25 cellular contexts compared by ENCODE assay signal in genomic region chr12:95694148-95694547, GRCh38.
DNase-seq lines count a peak whose midpoint lies in the region; ATAC-seq, FAIRE-seq and TF ChIP-seq lines count a peak whose summit lies in the region.
"Had no signal": no experiment of that assay in that cellular context is flagged by ENCODE, and none has a peak within 500 bp of the region (broad histone marks: within the 10 kb centered on the region; RNA-seq: fewer than 3 reads in every experiment).

No MANE protein-coding gene starts in this region.

- H3K36me3 ChIP-seq in astrocyte (ENCODE audit: insufficient read depth, low read length) (no peaks in the 10 kb centered on the region), heart left ventricle (peaks cover 0 to 8% (median 0%) of the 10 kb centered on the region in 9 donors), neural progenitor cell (no peaks in the 10 kb centered on the region), tibial artery (no peaks in the 10 kb centered on the region), mesenchymal stem cell (ENCODE audit: control insufficient read depth in 1 of 2, insufficient read depth in 2 of 2, low read depth in 1 of 2, low read length in 2 of 2) (peaks cover 0 to 4% of the 10 kb centered on the region in 2 experiments)
- H3K36me3 ChIP-seq: brain microvascular endothelial cell, sigmoid colon, suprapubic skin, WERI-Rb-1 had no signal

- no peak overlapping the region for H2AK5ac ChIP-seq in mesenchymal stem cell (ENCODE audit: low read length, severe bottlenecking)

- H2BK120ac ChIP-seq in mesenchymal stem cell (ENCODE audit: low read depth, low read length), result no peak overlapping the region

- WGBS in heart left ventricle, 4 donors, result 52 to 79% (median 68%) methylated on average over 9 of the region's 9 CpGs
- 71% methylated on average over 7 of the region's 9 CpGs for WGBS in mesenchymal stem cell

- H3K9me3 Mint-ChIP-seq in astrocyte (ENCODE audit: unreplicated experiment) (peaks cover 4% of the 10 kb centered on the region), neural progenitor cell (no peaks in the 10 kb centered on the region)
- H3K9me3 Mint-ChIP-seq: activated naive CD8-positive, alpha-beta T cell treated with anti-CD3 and anti-CD28 coated beads for 36 hours; activated T-helper 2 cell treated with anti-CD3 and anti-CD28 coated beads, Interferon-gamma antibody, Interleukin-2, Interleukin-4, amounts not matched to agents 10 μg/mL and 5 μg/mL and 100 μg/mL, durations not matched to agents 14 hours and 24 hours and 36 hours; naive B cell; T-helper 2 cell treated with Interferon-gamma antibody and Interleukin-4, amounts not matched to agents 5 μg/mL and 100 μg/mL, for 36 hours had no signal

- no peak overlapping the region for H2BK15ac ChIP-seq in mesenchymal stem cell (ENCODE audit: low read depth, poor library complexity, severe bottlenecking)

- FAIRE-seq in astrocyte (lab: Jason Lieb, UNC) (no peak), GM12891 (lab: Jason Lieb, UNC) (no peak)
- FAIRE-seq: G401.6 had no signal

- no peaks in the 10 kb centered on the region for H3K27me3 Mint-ChIP-seq in astrocyte (ENCODE audit: low read depth, unreplicated experiment)
- no peaks in the 10 kb centered on the region for H3K27me3 Mint-ChIP-seq in neural progenitor cell (ENCODE audit: insufficient read depth, low read depth)
- H3K27me3 Mint-ChIP-seq: activated naive CD8-positive, alpha-beta T cell treated with anti-CD3 and anti-CD28 coated beads for 36 hours had no signal

- no peak overlapping the region for H3K18ac ChIP-seq in mesenchymal stem cell (ENCODE audit: low read depth in 1 of 2, low read length in 2 of 2)

- ATAC-seq in heart left ventricle (peak in 1 of 4 donors; percentile 51), HG03097 (IDR thresholded peaks at IDR 0.05; ENCODE audit: low FRiP score, unreplicated experiment) (no peak)
- ATAC-seq: SK-N-SH treated with all-trans-retinoic acid at 6 μM for 48 hours had no signal

- H4K91ac ChIP-seq in mesenchymal stem cell (ENCODE audit: low read length), result no peak overlapping the region

- H3K4me2 ChIP-seq in astrocyte (ENCODE audit: low read length) (no peak overlapping the region), neural progenitor cell (no peak overlapping the region), mesenchymal stem cell (ENCODE audit: low read length, poor library complexity, severe bottlenecking) (no peak overlapping the region)

- intact Hi-C loops in heart left ventricle (cut with DNase I) (no loop called here), tibial artery (cut with DNase I; ENCODE audit: low total_unique reads) (no loop called here)

- DNase-seq in astrocyte (ENCODE audit: low read depth) (no peak), heart left ventricle (peak in 4 of 5 donors; percentile 38 to 65 (median 44)), neural progenitor cell (ENCODE audit: low spot score) (peak; percentile 9), tibial artery (no peak), GM12891 (ENCODE audit: insufficient read length, low spot score) (no peak), T-helper 2 cell (no peak), mesenchymal stem cell (no peak)
- DNase-seq: activated naive CD8-positive, alpha-beta T cell treated with anti-CD3 and anti-CD28 coated beads for 36 hours; brain microvascular endothelial cell; CD4-positive, CD25-positive, alpha-beta regulatory T cell; DMS 273 treated with DMSO at 0.1 percent for 48 hours; KG1; naive B cell; NCI-H1436 treated with DMSO at 0.1 percent for 48 hours; NCI-H524 treated with DMSO at 0.1 percent for 48 hours; sigmoid colon; WERI-Rb-1 had no signal

- H3K79me2 ChIP-seq in astrocyte (ENCODE audit: insufficient read depth, low read length), result no peaks in the 10 kb centered on the region
- no peaks in the 10 kb centered on the region for H3K79me2 ChIP-seq in neural progenitor cell (ENCODE audit: low read depth)
- H3K79me2 ChIP-seq: parathyroid adenoma had no signal

- no peak overlapping the region for H3K14ac ChIP-seq in mesenchymal stem cell (ENCODE audit: low read length in 2 of 2)

- no peak overlapping the region for H3K4me3 ChIP-seq in astrocyte (ENCODE audit: insufficient read depth, low read depth, low read length)
- H3K4me3 ChIP-seq in heart left ventricle, result no peak overlapping the region
- no peak overlapping the region for H3K4me3 ChIP-seq in neural progenitor cell
- H3K4me3 ChIP-seq in tibial artery, result no peak overlapping the region
- H3K4me3 ChIP-seq in mesenchymal stem cell (ENCODE audit: insufficient read depth in 1 of 2, low read depth in 1 of 2, low read length in 2 of 2), result no peak overlapping the region
- H3K4me3 ChIP-seq: lung, sigmoid colon, suprapubic skin had no signal

- H3K9ac ChIP-seq in astrocyte (ENCODE audit: low read length) (no peak overlapping the region), neural progenitor cell (no peak overlapping the region), mesenchymal stem cell (ENCODE audit: low read length) (no peak overlapping the region)
- H3K9ac ChIP-seq: parathyroid adenoma had no signal

- no peaks in the 10 kb centered on the region for H3K79me1 ChIP-seq in mesenchymal stem cell (replicated peaks; ENCODE audit: low read length, poor library complexity, severe bottlenecking)

- H3K4me3 Mint-ChIP-seq in astrocyte (ENCODE audit: unreplicated experiment) (no peak overlapping the region), neural progenitor cell (no peak overlapping the region)
- H3K4me3 Mint-ChIP-seq: activated naive CD8-positive, alpha-beta T cell treated with anti-CD3 and anti-CD28 coated beads for 36 hours; CD4-positive, CD25-positive, alpha-beta regulatory T cell; naive B cell; T-helper 2 cell treated with Interferon-gamma antibody and Interleukin-4, amounts not matched to agents 5 μg/mL and 100 μg/mL, for 36 hours had no signal

- TF ChIP-seq POLR2A in heart left ventricle (IDR thresholded peaks at IDR 0.05) (no peak), GM12891 (IDR thresholded peaks at IDR 0.05; ENCODE audit: low read depth, low read length) (no peak)

- H4K8ac ChIP-seq in mesenchymal stem cell (ENCODE audit: low read length), result no peak overlapping the region

- H3K27ac Mint-ChIP-seq in astrocyte (ENCODE audit: unreplicated experiment) (no peak overlapping the region), neural progenitor cell (no peak overlapping the region)
- H3K27ac Mint-ChIP-seq: activated naive CD8-positive, alpha-beta T cell treated with anti-CD3 and anti-CD28 coated beads for 36 hours; activated T-helper 2 cell treated with anti-CD3 and anti-CD28 coated beads, Interferon-gamma antibody, Interleukin-2, Interleukin-4, amounts not matched to agents 10 μg/mL and 5 μg/mL and 100 μg/mL, durations not matched to agents 14 hours and 24 hours and 36 hours; CD4-positive, CD25-positive, alpha-beta regulatory T cell; naive B cell; T-helper 2 cell treated with Interferon-gamma antibody and Interleukin-4, amounts not matched to agents 5 μg/mL and 100 μg/mL, for 36 hours had no signal

- H3K27ac ChIP-seq in astrocyte (ENCODE audit: low read depth, low read length) (no peak overlapping the region), heart left ventricle (peak overlapping the region in 10 of 12 donors; percentile 12 to 67 (median 42)), neural progenitor cell (no peak overlapping the region), tibial artery (peak overlapping the region; percentile 53 to 57), mesenchymal stem cell (ENCODE audit: low read length, poor library complexity, severe bottlenecking) (no peak overlapping the region)
- H3K27ac ChIP-seq: brain microvascular endothelial cell, parathyroid adenoma, sigmoid colon, suprapubic skin, WERI-Rb-1 had no signal

- H3K9me3 ChIP-seq in astrocyte (ENCODE audit: insufficient read depth, low read depth, low read length) (no peaks in the 10 kb centered on the region), heart left ventricle (no peaks in the 10 kb centered on the region), neural progenitor cell (ENCODE audit: low read depth) (no peaks in the 10 kb centered on the region), tibial artery (no peaks in the 10 kb centered on the region), mesenchymal stem cell (ENCODE audit: control insufficient read depth, low read length) (no peaks in the 10 kb centered on the region)
- H3K9me3 ChIP-seq: sigmoid colon, suprapubic skin had no signal

- H3K4ac ChIP-seq in mesenchymal stem cell (ENCODE audit: low read depth in 1 of 2, low read length in 2 of 2), result no peak overlapping the region

- H3K4me1 ChIP-seq in astrocyte (ENCODE audit: insufficient read depth, low read length), result no peaks in the 10 kb centered on the region
- peaks cover 0 to 28% (median 8%) of the 10 kb centered on the region in 12 donors for H3K4me1 ChIP-seq in heart left ventricle
- H3K4me1 ChIP-seq in neural progenitor cell, result no peaks in the 10 kb centered on the region
- H3K4me1 ChIP-seq in tibial artery, result peaks cover 0 to 40% (median 17%) of the 10 kb centered on the region in 4 donors
- H3K4me1 ChIP-seq in mesenchymal stem cell (ENCODE audit: control insufficient read depth, insufficient read depth, low read depth, low read length), result no peaks in the 10 kb centered on the region
- H3K4me1 ChIP-seq: parathyroid adenoma, sigmoid colon, suprapubic skin had no signal

- H2BK5ac ChIP-seq in mesenchymal stem cell (ENCODE audit: low read depth, low read length, poor library complexity, severe bottlenecking), result no peak overlapping the region

- no peaks in the 10 kb centered on the region for H4K20me1 ChIP-seq in astrocyte (ENCODE audit: insufficient read depth, low read length)
- no peaks in the 10 kb centered on the region for H4K20me1 ChIP-seq in neural progenitor cell (ENCODE audit: low read depth)

- H3K27me3 ChIP-seq in astrocyte (ENCODE audit: insufficient read depth, low read length) (no peaks in the 10 kb centered on the region), heart left ventricle (no peaks in the 10 kb centered on the region), neural progenitor cell (no peaks in the 10 kb centered on the region), tibial artery (no peaks in the 10 kb centered on the region), mesenchymal stem cell (ENCODE audit: control insufficient read depth in 1 of 2, insufficient read depth in 1 of 2, low read length in 2 of 2) (no peaks in the 10 kb centered on the region)
- H3K27me3 ChIP-seq: brain microvascular endothelial cell, sigmoid colon, suprapubic skin had no signal

- TF ChIP-seq CTCF in astrocyte (IDR thresholded peaks at IDR 0.05; ENCODE audit: insufficient read depth, low read depth, low read length), result no peak
- no peak for TF ChIP-seq CTCF in heart left ventricle (IDR thresholded peaks at IDR 0.05)
- TF ChIP-seq CTCF in neural progenitor cell (IDR thresholded peaks at IDR 0.05), result no peak
- no peak for TF ChIP-seq CTCF in tibial artery (IDR thresholded peaks at IDR 0.05)

- no peak overlapping the region for H2BK12ac ChIP-seq in mesenchymal stem cell (ENCODE audit: low read length in 2 of 2)

- H3F3A ChIP-seq in neural progenitor cell (ENCODE audit: low read depth), result no peaks in the 10 kb centered on the region

- H2AFZ ChIP-seq in astrocyte (ENCODE audit: low read depth, low read length) (peak overlapping the region; percentile 5), neural progenitor cell (replicated peaks) (no peak overlapping the region), mesenchymal stem cell (ENCODE audit: low read depth, low read length) (no peak overlapping the region)
- H2AFZ ChIP-seq: parathyroid adenoma had no signal

- H3K4me1 Mint-ChIP-seq in astrocyte (ENCODE audit: low read depth, unreplicated experiment), result peaks cover under 1% of the 10 kb centered on the region
- H3K4me1 Mint-ChIP-seq in neural progenitor cell, result peaks cover 4% of the 10 kb centered on the region
- H3K4me1 Mint-ChIP-seq: activated naive CD8-positive, alpha-beta T cell treated with anti-CD3 and anti-CD28 coated beads for 36 hours; CD4-positive, CD25-positive, alpha-beta regulatory T cell; naive B cell had no signal

- H3K36me3 Mint-ChIP-seq in astrocyte (ENCODE audit: low read depth, unreplicated experiment), result no peaks in the 10 kb centered on the region
- no peaks in the 10 kb centered on the region for H3K36me3 Mint-ChIP-seq in neural progenitor cell
- H3K36me3 Mint-ChIP-seq: activated naive CD8-positive, alpha-beta T cell treated with anti-CD3 and anti-CD28 coated beads for 36 hours; CD4-positive, CD25-positive, alpha-beta regulatory T cell; naive B cell had no signal

- no peak overlapping the region for H3K23ac ChIP-seq in mesenchymal stem cell (ENCODE audit: low read length in 2 of 2)

Comparison
In these comparisons a context has a peak if more than half of its experiments do, and no peak if none do; other contexts are left out.
1. DNase-seq: peak in heart left ventricle (4 of 5) and neural progenitor cell (single experiment); none in astrocyte (single experiment), tibial artery (0 of 2), GM12891 (single experiment), T-helper 2 cell (0 of 5) and mesenchymal stem cell (single experiment).
2. H3K27ac ChIP-seq: peak in heart left ventricle (10 of 12) and tibial artery (2 of 2); none in astrocyte (single experiment), neural progenitor cell (single experiment) and mesenchymal stem cell (single experiment).